1 cellular context compared by ENCODE assay signal in genomic region chr10:63711866-63712716, GRCh38.
A peak's percentile ranks its signal among the peaks of the same experiment; 100 is the strongest.
TF ChIP-seq lines count a peak whose summit lies in the region.

No MANE protein-coding gene starts in this region.

TF ChIP-seq in HEK293, 187 proteins besides CTCF, POLR2A, EP300 and RAD21 (continued from another document and continues in another):
- TF ChIP-seq PRDM10 (tag by site-specific recombination; IDR thresholded peaks at IDR 0.05) (peak; percentile 60; the same call in 1 of the 2 replicates), ZNF639 (tag by site-specific recombination; IDR thresholded peaks at IDR 0.05) (no peak), ZNF521 (tag by site-specific recombination; IDR thresholded peaks at IDR 0.05) (no peak), ZNF302 (tag by site-specific recombination; IDR thresholded peaks at IDR 0.05; ENCODE audit: low read depth) (no peak), ZIC2 (tag by site-specific recombination; IDR thresholded peaks at IDR 0.05) (no peak), ZBTB17 (tag by site-specific recombination; IDR thresholded peaks at IDR 0.05) (peak; percentile 88), ZNF514 (tag by site-specific recombination; IDR thresholded peaks at IDR 0.05) (no peak), ZNF785 (tag by site-specific recombination; IDR thresholded peaks at IDR 0.05) (no peak), ZNF645 (tag by site-specific recombination; IDR thresholded peaks at IDR 0.05) (no peak), ZNF837 (tag by site-specific recombination; IDR thresholded peaks at IDR 0.05) (no peak), ZFP3 (tag by site-specific recombination; IDR thresholded peaks at IDR 0.05; ENCODE audit: low read depth) (no peak), ZSCAN4 (tag by site-specific recombination; IDR thresholded peaks at IDR 0.05) (no peak), KLF7 (tag by site-specific recombination; IDR thresholded peaks at IDR 0.05; ENCODE audit: borderline replicate concordance) (no peak), ZNF704 (tag by site-specific recombination; IDR thresholded peaks at IDR 0.05) (no peak), ZNF19 (tag by site-specific recombination; IDR thresholded peaks at IDR 0.05; ENCODE audit: low read depth) (no peak), ZNF629 (tag by site-specific recombination; IDR thresholded peaks at IDR 0.05) (peak; percentile 80), ZNF133 (tag by site-specific recombination; IDR thresholded peaks at IDR 0.05) (no peak), ZNF248 (tag by site-specific recombination; IDR thresholded peaks at IDR 0.05) (no peak), HOXD13 (CRISPR knock-in tag; IDR thresholded peaks at IDR 0.05; ENCODE audit: borderline replicate concordance) (no peak), ZNF362 (tag by site-specific recombination; IDR thresholded peaks at IDR 0.05) (no peak), ZNF292 (tag by site-specific recombination; IDR thresholded peaks at IDR 0.05; ENCODE audit: borderline replicate concordance, low read depth) (no peak), REST (tag by site-specific recombination; IDR thresholded peaks at IDR 0.05) (no peak), ZBTB7A (tag by site-specific recombination; IDR thresholded peaks at IDR 0.05; ENCODE audit: low read depth) (no peak), ZNF266 (tag by site-specific recombination; IDR thresholded peaks at IDR 0.05; ENCODE audit: low read depth) (no peak), ZNF157 (tag by site-specific recombination; IDR thresholded peaks at IDR 0.05) (no peak), ZNF555 (tag by site-specific recombination; conservative IDR thresholded peaks at IDR 0.05) (no peak), ZNF707 (tag by site-specific recombination; IDR thresholded peaks at IDR 0.05) (no peak), ZNF654 (tag by site-specific recombination; IDR thresholded peaks at IDR 0.05; ENCODE audit: low read depth) (no peak), ZNF777 (tag by site-specific recombination; IDR thresholded peaks at IDR 0.05; ENCODE audit: borderline replicate concordance) (no peak), TCF7L2 (IDR thresholded peaks at IDR 0.05; ENCODE audit: borderline replicate concordance, low read depth, low read length) (no peak), SCRT2 (tag by site-specific recombination; IDR thresholded peaks at IDR 0.05) (no peak), ZNF146 (tag by site-specific recombination; IDR thresholded peaks at IDR 0.05) (no peak), ZBTB10 (tag by site-specific recombination; IDR thresholded peaks at IDR 0.05) (no peak), PRDM6 (tag by site-specific recombination; IDR thresholded peaks at IDR 0.05) (no peak; the same call in 1 of the 2 replicates), ZNF169 (tag by site-specific recombination; IDR thresholded peaks at IDR 0.05) (no peak), GLI4 (tag by site-specific recombination; IDR thresholded peaks at IDR 0.05) (no peak), ZNF335 (tag by site-specific recombination; conservative IDR thresholded peaks at IDR 0.05) (peak; percentile 75), ZNF558 (tag by site-specific recombination; IDR thresholded peaks at IDR 0.05) (no peak; the same call in 1 of the 2 replicates), ZBTB21 (tag by site-specific recombination; IDR thresholded peaks at IDR 0.05) (peak; percentile 53; the same call in 1 of the 2 replicates), MEIS1 (CRISPR knock-in tag; IDR thresholded peaks at IDR 0.05; ENCODE audit: borderline replicate concordance) (no peak), ZNF843 (tag by site-specific recombination; IDR thresholded peaks at IDR 0.05) (peak; percentile 86), SALL2 (tag by site-specific recombination; IDR thresholded peaks at IDR 0.05; ENCODE audit: borderline replicate concordance) (no peak), REPIN1 (tag by site-specific recombination; IDR thresholded peaks at IDR 0.05; ENCODE audit: low read depth) (no peak)
